In the genomic region with DNA sequence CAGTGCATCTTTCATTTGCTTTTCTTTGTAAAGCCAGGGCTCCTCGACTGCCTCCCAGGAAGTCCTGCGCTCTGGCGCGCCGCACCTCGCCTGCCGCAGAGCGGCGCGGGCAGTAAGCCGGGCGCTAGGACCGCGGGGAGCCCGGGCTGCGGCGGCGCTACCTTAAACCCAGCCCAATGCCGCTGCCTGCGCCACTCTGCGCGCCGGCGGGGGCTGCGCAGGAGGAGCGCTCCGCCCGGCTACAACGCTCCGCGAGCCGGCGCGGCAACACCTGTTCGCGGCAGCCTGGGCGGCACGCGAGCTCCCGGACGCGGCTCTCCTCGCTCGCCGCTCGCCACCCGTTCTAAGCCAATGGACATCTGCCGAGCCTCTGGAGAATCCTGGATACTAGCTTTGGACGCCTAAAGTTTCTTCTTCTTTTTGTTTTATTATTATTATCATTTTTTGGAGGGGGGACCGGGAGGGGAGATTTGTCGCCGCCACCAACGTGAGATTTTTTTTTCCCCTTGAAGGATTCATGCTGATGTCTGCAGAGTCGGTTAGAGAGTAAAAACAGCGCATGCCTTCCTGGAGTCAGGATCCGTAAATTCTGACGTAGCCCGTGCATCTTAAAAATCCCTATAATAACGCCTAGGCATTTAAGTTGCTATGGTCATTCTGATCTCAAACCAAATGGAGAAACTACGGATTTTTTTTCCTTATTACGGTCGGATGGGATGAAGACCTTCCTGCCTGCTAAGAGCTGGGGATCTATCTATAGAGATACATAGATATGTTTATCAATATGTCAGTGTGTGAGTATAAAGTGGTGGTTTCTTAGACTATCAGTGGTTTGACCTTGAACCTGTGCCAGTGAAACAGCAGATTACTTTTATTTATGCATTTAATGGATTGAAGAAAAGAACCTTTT, we compare ENCODE assay signal across 1 cellular context.
A peak's percentile ranks its signal among the peaks of the same experiment; 100 is the strongest.
TF ChIP-seq lines count a peak whose summit lies in the region.

FGF9 (plus strand) TSS at position 191 of the 910 bp plus-strand sequence. CDS start 840 bp downstream, outside the sequence.

TF ChIP-seq in IMR-90, 13 proteins besides CTCF, POLR2A, EP300 and RAD21 (continued from another document):
- TF ChIP-seq MAZ (IDR thresholded peaks at IDR 0.05; ENCODE audit: borderline replicate concordance, low read depth, low read length) (peak; percentile 82; the same call in 1 of the 2 replicates), MXI1 (IDR thresholded peaks at IDR 0.05; ENCODE audit: borderline replicate concordance, low read depth, low read length) (no peak), ELK1 (IDR thresholded peaks at IDR 0.05; ENCODE audit: borderline replicate concordance, low read depth, low read length) (no peak), CHD1 (IDR thresholded peaks at IDR 0.05; ENCODE audit: low read depth, low read length) (no peak)
TF ChIP-seq in IMR-90: peak in this region for 3.
